9 cellular contexts compared by ENCODE assay signal in the genomic region with DNA sequence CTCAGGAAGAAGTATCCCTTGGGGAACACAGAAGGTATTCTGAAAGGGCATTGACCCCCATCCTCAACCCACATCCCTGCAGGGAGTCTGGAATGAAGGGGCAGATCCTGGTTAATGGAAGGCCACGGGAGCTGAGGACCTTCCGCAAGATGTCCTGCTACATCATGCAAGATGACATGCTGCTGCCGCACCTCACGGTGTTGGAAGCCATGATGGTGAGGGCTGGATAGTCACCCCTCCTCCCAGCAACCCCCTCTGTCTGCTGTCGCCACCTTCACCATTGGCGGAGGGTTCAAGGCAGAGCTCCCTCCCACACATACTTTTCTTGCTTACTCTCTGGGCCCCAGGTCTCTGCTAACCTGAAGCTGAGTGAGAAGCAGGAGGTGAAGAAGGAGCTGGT. TPM values are rescaled to one million over a fixed set of nuclear protein-coding genes. Genes with fewer than 3 reads are reported as not detected.
"Had no signal": no experiment of that assay in that cellular context is flagged by ENCODE, and none has a peak within 500 bp of the region (broad histone marks: within the 10 kb centered on the region; RNA-seq: fewer than 3 reads in every experiment).

No MANE protein-coding gene starts in this region.

- H3K4me3 ChIP-seq: GM23248 had no signal

- H3K27ac ChIP-seq: GM23248, KMS-11 had no signal

- H2AFZ ChIP-seq: GM23248 had no signal

- H3K4me2 ChIP-seq: KMS-11 had no signal

- DNase-seq: GM23248, GOT3, HCEC 1CT, IMR-90, KBM-7 had no signal

RNA-seq across cellular contexts. Expression of gene ABCG4, which starts 5.3 kb away (rescaled TPM):
- total RNA-seq: GM23248, HT1080 had no signal

RNA-seq across cellular contexts. Expression of gene NHERF4, which starts 31.1 kb away (rescaled TPM):
- total RNA-seq: GM23248, H4, H7, HT1080, IMR-90 had no signal
- polyA plus RNA-seq: GM23248, IMR-90 had no signal
